8 cellular contexts compared by ENCODE assay signal in the genomic region with DNA sequence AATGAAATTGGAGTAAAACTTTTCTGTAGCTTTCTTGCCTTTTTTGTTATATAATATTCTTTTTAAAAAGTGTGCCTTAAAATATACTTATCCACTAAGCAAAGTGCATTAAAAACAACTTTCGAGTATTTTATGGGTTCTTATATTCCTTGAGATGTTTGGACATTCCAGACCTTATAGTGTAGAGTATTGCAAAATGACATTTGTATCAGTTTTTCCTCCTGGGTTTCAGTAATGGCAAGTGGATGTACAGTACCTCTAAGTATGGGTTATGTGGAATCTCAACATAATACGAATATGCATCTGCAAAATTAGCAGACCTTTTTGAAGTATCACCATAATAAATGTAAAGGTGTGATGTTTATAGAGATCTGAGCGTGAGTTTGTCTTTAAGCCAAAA. TPM values are rescaled to one million over a fixed set of nuclear protein-coding genes. Genes with fewer than 3 reads are reported as not detected.
DNase-seq lines count a peak whose midpoint lies in the region; ATAC-seq, FAIRE-seq and TF ChIP-seq lines count a peak whose summit lies in the region.

No MANE protein-coding gene starts in this region.

- no peak for FAIRE-seq in RCC 7860 (lab: Jason Lieb, UNC)

- H3K4me3 ChIP-seq in GM08714 (ENCODE audit: low read length): peak overlapping the region; percentile 78; the same call in 1 of the 2 replicates
- peak overlapping the region; percentile 74 to 96 (median 92) for H3K4me3 ChIP-seq in esophagus muscularis mucosa
- H3K4me3 ChIP-seq in psoas muscle: peak overlapping the region; percentile 95

- DNase-seq in RKO (ENCODE audit: low spot score): peak; percentile 10
- no peak for DNase-seq in esophagus muscularis mucosa (ENCODE audit: extremely low spot score)
- DNase-seq in psoas muscle: no peak
- DNase-seq in germinal center (ENCODE audit: low spot score): no peak
- DNase-seq in activated gamma-delta T cell treated with Interleukin-2 at 50 U/mL for 16 hours: no peak
- DNase-seq in RCC 7860 (ENCODE audit: low spot score): no peak

- H3K9me3 ChIP-seq in esophagus muscularis mucosa: no peaks in the 10 kb centered on the region
- H3K9me3 ChIP-seq in psoas muscle: no peaks in the 10 kb centered on the region

- TF ChIP-seq EP300 in esophagus muscularis mucosa (IDR thresholded peaks at IDR 0.05): no peak

- H3K36me3 ChIP-seq in esophagus muscularis mucosa (no peaks in the 10 kb centered on the region), psoas muscle (ENCODE audit: insufficient read depth in 1 of 2, low read depth in 1 of 2) (no peaks in the 10 kb centered on the region)

- ATAC-seq in psoas muscle (no peak), HG03097 (IDR thresholded peaks at IDR 0.05; ENCODE audit: low FRiP score, unreplicated experiment) (no peak)

- H3K4me1 ChIP-seq in esophagus muscularis mucosa: peaks cover 39 to 65% (median 59%) of the 10 kb centered on the region in 4 donors
- peaks cover 54% of the 10 kb centered on the region for H3K4me1 ChIP-seq in psoas muscle

- H3K27ac ChIP-seq in esophagus muscularis mucosa (replicated peaks in 1 of 4) (peak overlapping the region; percentile 97 to 99 (median 98)), psoas muscle (peak overlapping the region; percentile 96)

- H3K27me3 ChIP-seq in esophagus muscularis mucosa: no peaks in the 10 kb centered on the region
- no peaks in the 10 kb centered on the region for H3K27me3 ChIP-seq in psoas muscle (ENCODE audit: insufficient read depth in 3 of 3, low read length in 2 of 3)

- WGBS in esophagus muscularis mucosa: 8% methylated on average over 3 of the region's 3 CpGs
- WGBS in psoas muscle, 3 donors: 7 to 10% (median 8%) methylated on average over 3 of the region's 3 CpGs

- TF ChIP-seq CTCF in esophagus muscularis mucosa (IDR thresholded peaks at IDR 0.05): no peak
- TF ChIP-seq CTCF in psoas muscle (IDR thresholded peaks at IDR 0.05): no peak

- no peak for TF ChIP-seq POLR2A in esophagus muscularis mucosa (IDR thresholded peaks at IDR 0.05; ENCODE audit: low read depth)

- intact Hi-C loops in esophagus muscularis mucosa (cut with DNase I) (loop anchor here (5.0 kb wide), 2 partner anchors 100 to 330 kb away; partner anchors contain the start of gene RALA), psoas muscle (cut with DNase I) (loop anchor here (5.0 to 10.0 kb wide), 4 partner anchors 100 to 328 kb away; partner anchors contain the start of genes MPLKIP (in 1 of the 2), RALA (in 1 of the 2) and SUGCT (in 1 of the 2))

RNA-seq across cellular contexts. Expression of gene CDK13, which starts 2.7 kb away (rescaled TPM):
- total RNA-seq in esophagus muscularis mucosa: 10 to 100 TPM; 50.9 to 73.5 (median 63.5) TPM
- 10 to 100 TPM; 21.0 to 25.5 (median 22.6) TPM for total RNA-seq in psoas muscle
- 10 to 100 TPM; 10.9 to 17.1 (median 12.1) TPM for polyA plus RNA-seq in psoas muscle
